Comparison of ENCODE assay signal across 14 cellular contexts in genomic region chr4:17765514-17766286, GRCh38. TPM values are rescaled to one million over a fixed set of nuclear protein-coding genes. Genes with fewer than 3 reads are reported as not detected.
"Had no signal": no experiment of that assay in that cellular context is flagged by ENCODE, and none has a peak within 500 bp of the region (broad histone marks: within the 10 kb centered on the region; RNA-seq: fewer than 3 reads in every experiment).

No MANE protein-coding gene starts in this region.

- H3K9me3 ChIP-seq: lower lobe of right lung, pancreas, thoracic aorta, upper lobe of right lung had no signal

- H3K4me1 ChIP-seq: lower lobe of right lung, pancreas, sigmoid colon, spleen, stomach, upper lobe of right lung had no signal

- H3K27ac Mint-ChIP-seq: activated T-helper 1 cell treated with anti-CD3 and anti-CD28 coated beads, Interleukin-12 subunit alpha, Interleukin-12 subunit beta, Interleukin-2, Interleukin-4 antibody, amounts not matched to agents 30 ng/mL and 10 ng/mL and 1 ng/mL, durations not matched to agents 14 hours and 24 hours and 36 hours had no signal

- FAIRE-seq: pancreas had no signal

- H3K27ac ChIP-seq: lower lobe of right lung, pancreas, sigmoid colon, SK-N-MC, spleen, stomach, thoracic aorta, upper lobe of right lung had no signal

- H3K36me3 ChIP-seq: lower lobe of right lung, pancreas, sigmoid colon, spleen, stomach, thoracic aorta, upper lobe of right lung had no signal

- H3K4me3 Mint-ChIP-seq: activated T-helper 1 cell treated with anti-CD3 and anti-CD28 coated beads, Interleukin-12 subunit alpha, Interleukin-12 subunit beta, Interleukin-2, Interleukin-4 antibody, amounts not matched to agents 30 ng/mL and 10 ng/mL and 1 ng/mL, durations not matched to agents 14 hours and 24 hours and 36 hours had no signal

- H3K27me3 ChIP-seq: pancreas, sigmoid colon, stomach, upper lobe of right lung had no signal

- ATAC-seq: esophagus mucosa, lower lobe of right lung, pancreas, upper lobe of right lung had no signal

- DNase-seq: activated CD4-positive, alpha-beta T cell treated with anti-CD3 and anti-CD28 coated beads, Interleukin-2, amount 50 U/mL, for 1 hour; activated CD4-positive, CD25-positive, alpha-beta regulatory T cell; glutamatergic neuron; lower lobe of right lung; sigmoid colon; spleen; stomach; upper lobe of right lung had no signal

- H3K4me3 ChIP-seq: lower lobe of right lung, pancreas, sigmoid colon, SK-N-MC, spleen, stomach, thoracic aorta, upper lobe of right lung had no signal

RNA-seq across cellular contexts. Expression of gene FAM184B, which starts 15.7 kb away (rescaled TPM):
- total RNA-seq: activated T-helper 1 cell treated with anti-CD3 and anti-CD28 coated beads, Interleukin-12 subunit alpha, Interleukin-12 subunit beta, Interleukin-2, Interleukin-4 antibody, amounts not matched to agents 30 ng/mL and 10 ng/mL and 1 ng/mL, durations not matched to agents 14 hours and 24 hours and 36 hours; fibroblast of villous mesenchyme; pancreas; sigmoid colon; spleen; thoracic aorta had no signal
